Comparison of ENCODE assay signal across 18 cellular contexts in the genomic region with DNA sequence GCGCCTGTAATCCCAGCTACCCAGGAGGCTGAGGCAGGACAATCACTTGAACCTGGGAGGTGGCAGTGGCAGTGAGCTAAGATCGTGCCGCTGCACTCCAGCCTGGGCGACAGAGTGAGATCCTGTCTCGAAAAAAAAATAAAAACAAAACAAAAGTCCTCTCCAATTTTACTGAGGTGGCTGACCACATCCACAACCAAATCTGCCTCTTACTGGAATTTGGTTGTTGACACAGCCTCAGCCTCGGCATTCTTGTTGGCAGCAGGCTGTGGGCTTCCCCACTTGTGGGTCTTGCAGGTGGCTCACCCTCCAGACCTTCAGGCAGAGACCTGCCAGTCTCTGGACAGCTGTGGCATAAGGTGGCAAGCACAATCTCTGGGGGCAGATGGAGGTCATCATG. TPM values are rescaled to one million over a fixed set of nuclear protein-coding genes. Genes with fewer than 3 reads are reported as not detected.
DNase-seq lines count a peak whose midpoint lies in the region; ATAC-seq and TF ChIP-seq lines count a peak whose summit lies in the region.
"Had no signal": no experiment of that assay in that cellular context is flagged by ENCODE, and none has a peak within 500 bp of the region (broad histone marks: within the 10 kb centered on the region; RNA-seq: fewer than 3 reads in every experiment).

No MANE protein-coding gene starts in this region.

- TF ChIP-seq POLR2A in thyroid gland (IDR thresholded peaks at IDR 0.05), result peak in 1 of 2 donors; percentile 4

- H3K9me3 ChIP-seq in thyroid gland (no peaks in the 10 kb centered on the region), upper lobe of right lung (no peaks in the 10 kb centered on the region)
- H3K9me3 ChIP-seq: BLaER1 treated with 17β-estradiol and CSF1 and Interleukin-3, amounts not matched to agents 10 nM and 100 nM had no signal

- intact Hi-C loops in thyroid gland (cut with DNase I), result no loop called here
- intact Hi-C loops in upper lobe of right lung (cut with DNase I), result no loop called here

- 25 to 28% methylated on average over 6 of the region's 6 CpGs for WGBS in thyroid gland, 2 donors

- peaks cover 0 to 6% of the 10 kb centered on the region in 2 donors for H3K36me3 ChIP-seq in thyroid gland
- no peaks in the 10 kb centered on the region for H3K36me3 ChIP-seq in upper lobe of right lung
- H3K36me3 ChIP-seq: BLaER1 treated with 17β-estradiol and CSF1 and Interleukin-3, amounts not matched to agents 10 nM and 100 nM; SJCRH30 had no signal

- no peaks in the 10 kb centered on the region for H3K27me3 ChIP-seq in thyroid gland
- peaks cover 6% of the 10 kb centered on the region for H3K27me3 ChIP-seq in upper lobe of right lung
- H3K27me3 ChIP-seq: BLaER1 treated with 17β-estradiol and CSF1 and Interleukin-3, amounts not matched to agents 10 nM and 100 nM had no signal

- DNase-seq in H4 (ENCODE audit: low spot score), result peak; percentile 54
- DNase-seq in RPMI7951 (ENCODE audit: low read depth), result peak; percentile 49
- peak; percentile 58 for DNase-seq in glomerular visceral epithelial cell (ENCODE audit: extremely low spot score)
- DNase-seq in thyroid gland, result peak; percentile 79 to 81
- DNase-seq in upper lobe of right lung, result no peak
- DNase-seq: CD8-positive, alpha-beta memory T cell; DMS53; NCI-H1694 treated with DMSO at 0.1 percent for 48 hours; NCI-H2107; NCI-H510A; NCI-H774 had no signal

- ATAC-seq in HG03135 (IDR thresholded peaks at IDR 0.05; ENCODE audit: unreplicated experiment) (no peak), upper lobe of right lung (no peak), HG03432 (IDR thresholded peaks at IDR 0.05; ENCODE audit: unreplicated experiment) (no peak)

- H3K27ac ChIP-seq in thyroid gland, result peak overlapping the region; percentile 28 to 63 (median 58)
- H3K27ac ChIP-seq in upper lobe of right lung, result no peak overlapping the region
- H3K27ac ChIP-seq: BLaER1 treated with 17β-estradiol and CSF1 and Interleukin-3, amounts not matched to agents 10 nM and 100 nM; HL-60 had no signal

- peaks cover 5 to 30% of the 10 kb centered on the region in 2 donors for H3K4me1 ChIP-seq in thyroid gland
- no peaks in the 10 kb centered on the region for H3K4me1 ChIP-seq in upper lobe of right lung
- H3K4me1 ChIP-seq: BLaER1 treated with 17β-estradiol and CSF1 and Interleukin-3, amounts not matched to agents 10 nM and 100 nM had no signal

- TF ChIP-seq CTCF in thyroid gland (IDR thresholded peaks at IDR 0.05), result no peak
- no peak for TF ChIP-seq CTCF in upper lobe of right lung (IDR thresholded peaks at IDR 0.05)

- no peak overlapping the region for H3K4me3 ChIP-seq in thyroid gland (replicated peaks in 1 of 3)
- no peak overlapping the region for H3K4me3 ChIP-seq in upper lobe of right lung
- H3K4me3 ChIP-seq: BLaER1 treated with 17β-estradiol and CSF1 and Interleukin-3, amounts not matched to agents 10 nM and 100 nM; SJCRH30 had no signal

RNA-seq across cellular contexts. Expression of gene B4GALNT2, which starts 15.6 kb away (rescaled TPM):
- not detected in 2 replicates for total RNA-seq in H4 (2014; rRNA removed; shearing (Covaris generic))
- not detected in 2 replicates for total RNA-seq in RPMI7951 (2014; rRNA removed; shearing (Covaris generic))
- total RNA-seq in thyroid gland (10 to 100 TPM in 1 of 4 donors, 1 to 10 TPM in 2, under 1 TPM in 1; 0.33 to 10.1 (median 3.9) TPM), upper lobe of right lung (0.23 TPM)
- total RNA-seq: CD8-positive, alpha-beta memory T cell; H1; OCI-LY7; SJCRH30 had no signal
